10 cellular contexts compared by ENCODE assay signal in the genomic region with DNA sequence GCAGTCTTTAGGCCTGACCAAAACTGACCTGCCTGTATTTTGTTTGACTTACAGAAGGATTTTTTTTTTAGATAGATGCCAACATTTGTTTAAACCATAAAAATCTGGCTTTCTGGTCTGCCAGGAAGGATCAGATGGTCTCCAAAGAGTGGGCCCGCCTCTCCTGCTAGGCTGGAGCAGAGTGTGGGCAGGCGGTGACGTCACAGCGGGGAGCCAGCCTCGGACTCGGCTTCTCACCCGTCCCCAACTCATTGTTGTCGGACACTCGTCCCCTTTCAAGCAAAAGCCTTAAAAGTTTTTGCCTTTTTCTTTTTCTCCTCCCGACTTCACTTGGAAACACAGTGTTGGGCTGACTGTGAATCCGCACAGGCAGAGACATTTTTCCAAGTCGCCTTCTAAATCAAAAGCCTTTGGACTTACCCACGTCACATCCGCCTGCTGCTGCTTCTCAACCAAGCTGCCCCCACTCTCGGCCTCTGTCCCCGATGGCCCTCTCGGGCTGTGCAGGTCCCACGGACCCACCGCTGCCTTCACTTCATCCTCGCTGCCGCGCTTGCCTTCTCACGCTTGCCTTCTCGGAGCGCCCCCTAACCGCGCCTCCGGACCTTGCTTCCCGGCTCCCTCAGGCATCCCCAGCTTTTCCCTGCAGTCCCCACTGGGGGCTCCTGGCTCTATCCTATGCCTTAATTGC. TPM values are rescaled to one million over a fixed set of nuclear protein-coding genes. Genes with fewer than 3 reads are reported as not detected.
A peak's percentile ranks its signal among the peaks of the same experiment; 100 is the strongest.
DNase-seq lines count a peak whose midpoint lies in the region; ATAC-seq, FAIRE-seq and TF ChIP-seq lines count a peak whose summit lies in the region.
"Had no signal": no experiment of that assay in that cellular context is flagged by ENCODE, and none has a peak within 500 bp of the region (broad histone marks: within the 10 kb centered on the region; RNA-seq: fewer than 3 reads in every experiment).

No MANE protein-coding gene starts in this region.

- DNase-seq in GM19239 (ENCODE audit: insufficient read length, low spot score), result peak; percentile 4
- DNase-seq in astrocyte (ENCODE audit: low read depth), result peak; percentile 35
- DNase-seq in iPS-NIHi11 (ENCODE audit: low spot score), result peak; percentile 74
- DNase-seq in NCI-H2107 treated with DMSO at 0.1 percent for 48 hours (lab: John Stamatoyannopoulos, UW; ENCODE audit: unreplicated experiment), result no peak
- no peak for DNase-seq in occipital lobe (lab: John Stamatoyannopoulos, UW)
- no peak for DNase-seq in T-cell
- DNase-seq: activated CD4-positive, alpha-beta T cell treated with anti-CD3 and anti-CD28 coated beads, Interleukin-2, amount 10 ng/mL, durations not matched to agents 24 days and 14 days had no signal

- H3K27me3 Mint-ChIP-seq in astrocyte (ENCODE audit: low read depth, unreplicated experiment), result peaks cover 3% of the 10 kb centered on the region
- H3K27me3 Mint-ChIP-seq in T-cell, result peaks cover 16 to 25% of the 10 kb centered on the region in 2 donors
- H3K27me3 Mint-ChIP-seq: activated CD4-positive, alpha-beta T cell treated with anti-CD3 and anti-CD28 coated beads, Interleukin-2, amount 10 ng/mL, durations not matched to agents 24 days and 14 days had no signal

- no peak overlapping the region for H3K27ac ChIP-seq in astrocyte (ENCODE audit: low read depth, low read length)
- peak overlapping the region in 3 of 21 experiments; percentile 18 to 50 (median 50) for H3K27ac ChIP-seq in skin epidermis

- no peak overlapping the region for H3K4me3 Mint-ChIP-seq in astrocyte (ENCODE audit: unreplicated experiment)
- H3K4me3 Mint-ChIP-seq in T-cell, result peak overlapping the region in 1 of 3 donors; percentile 50
- H3K4me3 Mint-ChIP-seq: activated CD4-positive, alpha-beta T cell treated with anti-CD3 and anti-CD28 coated beads, Interleukin-2, amount 10 ng/mL, durations not matched to agents 24 days and 14 days; mesothelial cell of epicardium had no signal

- H3K27ac Mint-ChIP-seq in astrocyte (ENCODE audit: unreplicated experiment) (no peak overlapping the region), T-cell (peak overlapping the region in 1 of 2 donors; percentile 31)
- H3K27ac Mint-ChIP-seq: activated CD4-positive, alpha-beta T cell treated with anti-CD3 and anti-CD28 coated beads, Interleukin-2, amount 10 ng/mL, durations not matched to agents 24 days and 14 days; mesothelial cell of epicardium had no signal

- peaks cover 13% of the 10 kb centered on the region for H3K9me3 ChIP-seq in astrocyte (ENCODE audit: insufficient read depth, low read depth, low read length)

- no peaks in the 10 kb centered on the region for H3K79me2 ChIP-seq in astrocyte (ENCODE audit: insufficient read depth, low read length)

- no peaks in the 10 kb centered on the region for H3K4me1 Mint-ChIP-seq in astrocyte (ENCODE audit: low read depth, unreplicated experiment)
- H3K4me1 Mint-ChIP-seq in T-cell, result peaks cover 5 to 9% (median 5%) of the 10 kb centered on the region in 3 donors
- H3K4me1 Mint-ChIP-seq: activated CD4-positive, alpha-beta T cell treated with anti-CD3 and anti-CD28 coated beads, Interleukin-2, amount 10 ng/mL, durations not matched to agents 24 days and 14 days had no signal

- no peaks in the 10 kb centered on the region for H4K20me1 ChIP-seq in astrocyte (ENCODE audit: insufficient read depth, low read length)

- ATAC-seq in GM21528 (IDR thresholded peaks at IDR 0.05; ENCODE audit: low FRiP score, unreplicated experiment) (no peak), T-cell (replicated peaks in 1 of 4) (no peak)

- POLR2A ChIA-PET in T-cell (lab: Charles Lee), result no interaction called here

- no peak overlapping the region for H3K4me3 ChIP-seq in astrocyte (ENCODE audit: insufficient read depth, low read depth, low read length)
- H3K4me3 ChIP-seq in skin epidermis, result peak overlapping the region in 4 of 7 experiments; percentile 6 to 26 (median 16)

- H2AFZ ChIP-seq in astrocyte (ENCODE audit: low read depth, low read length), result peak overlapping the region; percentile 26

- H3K4me1 ChIP-seq in astrocyte (ENCODE audit: insufficient read depth, low read length), result no peaks in the 10 kb centered on the region

- peaks cover 5% of the 10 kb centered on the region for H3K36me3 Mint-ChIP-seq in astrocyte (ENCODE audit: low read depth, unreplicated experiment)
- H3K36me3 Mint-ChIP-seq in T-cell, result peaks cover 27% of the 10 kb centered on the region

- FAIRE-seq in GM19239 (lab: Jason Lieb, UNC), result no peak
- FAIRE-seq in astrocyte (lab: Jason Lieb, UNC), result no peak

- TF ChIP-seq CTCF in astrocyte (IDR thresholded peaks at IDR 0.05; ENCODE audit: insufficient read depth, low read depth, low read length), result no peak

- H3K9ac ChIP-seq in astrocyte (ENCODE audit: low read length), result no peak overlapping the region

- peak overlapping the region; percentile 50 for H3K4me2 ChIP-seq in astrocyte (ENCODE audit: low read length)

- no peaks in the 10 kb centered on the region for H3K36me3 ChIP-seq in astrocyte (ENCODE audit: insufficient read depth, low read length)

- H3K9me3 Mint-ChIP-seq in astrocyte (ENCODE audit: unreplicated experiment), result peaks cover 42% of the 10 kb centered on the region
- peaks cover 11 to 38% (median 26%) of the 10 kb centered on the region in 3 donors for H3K9me3 Mint-ChIP-seq in T-cell

- H3K27me3 ChIP-seq in astrocyte (ENCODE audit: insufficient read depth, low read length), result no peaks in the 10 kb centered on the region

- CTCF ChIA-PET in T-cell (lab: Charles Lee), result no interaction called here

RNA-seq across cellular contexts. Expression of gene ZNF135, which starts 4.1 kb away (rescaled TPM):
- total RNA-seq in astrocyte (1.5 and 1.7 TPM in 2 replicates), occipital lobe (13.4 TPM), T-cell (1 to 10 TPM; 1.2 to 2.8 (median 2.1) TPM)
- total RNA-seq: activated CD4-positive, alpha-beta T cell treated with anti-CD3 and anti-CD28 coated beads, Interleukin-2, amount 10 ng/mL, durations not matched to agents 24 days and 14 days had no signal

RNA-seq across cellular contexts. Expression of gene ZSCAN1, which starts 21.1 kb away (rescaled TPM):
- total RNA-seq in astrocyte (not detected in 2 replicates), occipital lobe (0.62 TPM), T-cell (not detected)
- total RNA-seq: activated CD4-positive, alpha-beta T cell treated with anti-CD3 and anti-CD28 coated beads, Interleukin-2, amount 10 ng/mL, durations not matched to agents 24 days and 14 days had no signal

RNA-seq across cellular contexts. Expression of gene ZSCAN18, which starts 43.1 kb away (rescaled TPM):
- 28.6 and 31.8 TPM in 2 replicates for total RNA-seq in astrocyte
- total RNA-seq in occipital lobe, result 87.0 TPM
- 10 to 100 TPM; 45.3 to 62.6 (median 52.4) TPM for total RNA-seq in T-cell

RNA-seq across cellular contexts. Expression of gene ZNF606, which starts 52.3 kb away (rescaled TPM):
- total RNA-seq in astrocyte (13.5 and 14.3 TPM in 2 replicates), occipital lobe (57.1 TPM), T-cell (10 to 100 TPM in 4 of 5 donors, 1 to 10 TPM in 1; 8.2 to 40.5 (median 26.4) TPM)

Comparison
In these comparisons a context has a peak if more than half of its experiments do, and no peak if none do; other contexts are left out.
1. DNase-seq: peak in GM19239 (single experiment), astrocyte (single experiment) and iPS-NIHi11 (single experiment); none in NCI-H2107 treated with DMSO at 0.1 percent for 48 hours (single experiment), occipital lobe (single experiment) and T-cell (0 of 34).